Comparison of ENCODE assay signal across 19 cellular contexts in the genomic region with DNA sequence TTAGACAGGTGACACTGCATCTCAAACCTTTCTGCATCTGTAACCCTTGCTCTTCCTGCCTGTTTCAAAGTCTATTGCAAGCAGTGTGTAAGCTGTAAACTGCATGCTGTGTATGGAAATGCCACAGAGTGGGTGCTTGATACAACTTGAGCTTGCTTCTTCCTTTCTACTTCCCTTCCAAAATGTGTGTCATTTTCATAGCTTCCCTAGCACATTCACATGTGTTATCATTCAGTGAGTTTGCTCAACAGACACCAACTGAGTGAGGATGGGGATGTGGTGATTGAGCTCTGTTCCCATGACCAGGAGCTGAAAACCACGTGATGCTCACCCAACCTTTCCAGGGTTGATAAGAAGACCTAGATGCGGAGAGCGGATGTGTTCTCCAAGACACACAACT.
A peak's percentile ranks its signal among the peaks of the same experiment; 100 is the strongest.
DNase-seq lines count a peak whose midpoint lies in the region; ATAC-seq, FAIRE-seq and TF ChIP-seq lines count a peak whose summit lies in the region.
"Had no signal": no experiment of that assay in that cellular context is flagged by ENCODE, and none has a peak within 500 bp of the region (broad histone marks: within the 10 kb centered on the region; RNA-seq: fewer than 3 reads in every experiment).

No MANE protein-coding gene starts in this region.

- peak overlapping the region; percentile 83 for H3K18ac ChIP-seq in IMR-90 (ENCODE audit: low read depth, low read length)

- ATAC-seq in IMR-90 (ENCODE audit: low read depth) (no peak), K562 (no peak), mucosa of descending colon (no peak)
- ATAC-seq: PC-3 had no signal

- H2BK120ac ChIP-seq in IMR-90 (ENCODE audit: low read depth, low read length): peak overlapping the region; percentile 59

- H2AK5ac ChIP-seq in IMR-90 (ENCODE audit: low read depth, low read length): peak overlapping the region; percentile 93

- peak overlapping the region; percentile 58 for H2BK20ac ChIP-seq in IMR-90 (ENCODE audit: low read depth, low read length)

- H2AFZ ChIP-seq in IMR-90 (replicated peaks; ENCODE audit: low read length, poor library complexity) (no peak overlapping the region), K562 (ENCODE audit: low read depth, low read length) (no peak overlapping the region)

- DNase-seq in AG10803 (ENCODE audit: low read depth) (peak; percentile 60), IMR-90 (no peak), K562 (ENCODE audit: extremely low read depth in 1 of 4, low spot score in 3 of 4) (no peak), fibroblast of peridontal ligament (ENCODE audit: extremely low read depth) (peak; percentile 51), NCI-H2081 (lab: John Stamatoyannopoulos, UW) (no peak), mucosa of descending colon (no peak), DMS79 treated with DMSO at 0.1 percent for 48 hours (lab: John Stamatoyannopoulos, UW) (no peak)
- DNase-seq: CD4-positive, alpha-beta memory T cell; DMS53; KG1; NCI-H2107; NCI-H524; NCI-H82; PC-3; RPMI8226 had no signal

- H4K8ac ChIP-seq in IMR-90 (ENCODE audit: low read depth in 2 of 2, low read length in 2 of 2): peak overlapping the region in 1 of 2 experiments; percentile 20; a peak in 1 of 4 replicates

- H3K9me1 ChIP-seq in IMR-90 (ENCODE audit: insufficient read depth, low read length) (peaks cover 20% of the 10 kb centered on the region), K562 (ENCODE audit: control insufficient read depth, insufficient read depth, low read length) (no peaks in the 10 kb centered on the region)

- no peak overlapping the region for H3K56ac ChIP-seq in IMR-90 (ENCODE audit: extremely low read depth, insufficient read depth, low read length)

- H2AK9ac ChIP-seq in IMR-90 (replicated peaks; ENCODE audit: low read depth, low read length, poor library complexity): no peak overlapping the region

- CTCF ChIA-PET in IMR-90 (lab: Yijun Ruan, JAX) (interaction anchor here (0.6 to 1.0 kb wide), 4 partner anchors 16 to 224 kb away, joined by 3 read pairs; no protein-coding TSS in a partner anchor), K562 (lab: Yijun Ruan, JAX; ENCODE audit: low intra/inter-chr PET ratio) (no interaction called here)

- H3K79me1 ChIP-seq in IMR-90 (ENCODE audit: low read depth in 1 of 2, low read length in 2 of 2): no peaks in the 10 kb centered on the region

- WGBS in IMR-90 (ENCODE audit: extremely low coverage in 2 of 2, insufficient read length in 1 of 2), 2 experiments: no CpG with 5 or more reads among the region's 3 CpGs
- 0% methylated on average over 3 of the region's 3 CpGs for WGBS in K562 (ENCODE audit: insufficient coverage, low coverage, missing lambda C conversion rate)

- peak overlapping the region; percentile 3 for H2BK5ac ChIP-seq in IMR-90 (ENCODE audit: low read depth, low read length, poor library complexity, severe bottlenecking)

- peak overlapping the region; percentile 57 for H4K5ac ChIP-seq in IMR-90 (ENCODE audit: low read depth, low read length)

- no peaks in the 10 kb centered on the region for H4K20me1 ChIP-seq in IMR-90 (ENCODE audit: insufficient read depth, low read length)
- H4K20me1 ChIP-seq in K562 (replicated peaks; ENCODE audit: control insufficient read depth, insufficient read depth, low read length): no peaks in the 10 kb centered on the region

- H3K4me1 ChIP-seq in IMR-90 (ENCODE audit: control insufficient read depth, insufficient read depth, low read length): peaks cover 27% of the 10 kb centered on the region
- H3K4me1 ChIP-seq in K562 (replicated peaks in 1 of 2; ENCODE audit: control insufficient read depth in 2 of 2, insufficient read depth in 2 of 2, low read length in 2 of 2): no peaks in the 10 kb centered on the region
- H3K4me1 ChIP-seq in mucosa of descending colon (ENCODE audit: low read depth): peaks cover 2% of the 10 kb centered on the region

- TF ChIP-seq CTCF in AG10803 (conservative IDR thresholded peaks at IDR 0.05; ENCODE audit: low read length) (no peak), IMR-90 (conservative IDR thresholded peaks at IDR 0.05; ENCODE audit: low read depth, low read length) (no peak), K562 (IDR thresholded peaks at IDR 0.05 in 2 of 3, conservative IDR thresholded peaks at IDR 0.05 in 1 of 3; ENCODE audit: insufficient read depth in 2 of 3, low read depth in 1 of 3, low read length in 3 of 3) (no peak), mucosa of descending colon (IDR thresholded peaks at IDR 0.05) (no peak)

- H3K4ac ChIP-seq in IMR-90 (ENCODE audit: low read depth, low read length): peak overlapping the region; percentile 73

- no peak for TF ChIP-seq RAD21 in IMR-90 (IDR thresholded peaks at IDR 0.05; ENCODE audit: low read length)
- no peak for TF ChIP-seq RAD21 in K562 (CRISPR knock-in tag; conservative IDR thresholded peaks at IDR 0.05 in 1 of 2, IDR thresholded peaks at IDR 0.05 in 1 of 2)

- dilution Hi-C loops in IMR-90 (cut with HindIII; ENCODE audit: low sequenced_read_pairs, unreplicated experiment): no loop called here

- H3K4me2 ChIP-seq in IMR-90 (ENCODE audit: low read depth, low read length) (no peak overlapping the region), K562 (ENCODE audit: insufficient read depth, low read length) (no peak overlapping the region)

- BruUV-seq in IMR-90 (replicated peaks; lab: Mats Ljungman, UMichigan) (no TSS peak), K562 (replicated peaks; lab: Mats Ljungman, UMichigan) (no TSS peak)

- peak overlapping the region; percentile 71; the same call in 1 of the 2 replicates for H4K91ac ChIP-seq in IMR-90 (ENCODE audit: insufficient read depth, low read depth, low read length)

- H3K9me3 ChIP-seq in IMR-90 (ENCODE audit: control insufficient read depth, insufficient read depth, low read length): no peaks in the 10 kb centered on the region
- no peaks in the 10 kb centered on the region for H3K9me3 ChIP-seq in K562 (replicated peaks; ENCODE audit: control insufficient read depth, insufficient read depth, low read depth, low read length)
- no peaks in the 10 kb centered on the region for H3K9me3 ChIP-seq in mucosa of descending colon

- peak overlapping the region; percentile 72 for H3K14ac ChIP-seq in IMR-90 (replicated peaks; ENCODE audit: low read depth, low read length)

- H3K27ac ChIP-seq in IMR-90 (ENCODE audit: insufficient read depth, low read length) (peak overlapping the region; percentile 13; the same call in 1 of the 2 replicates), K562 (ENCODE audit: extremely low read depth, low read depth, low read length) (no peak overlapping the region)

- no peaks in the 10 kb centered on the region for H3K79me2 ChIP-seq in K562 (ENCODE audit: control insufficient read depth, insufficient read depth, low read length)

- no peaks in the 10 kb centered on the region for H3K36me3 ChIP-seq in IMR-90 (ENCODE audit: control insufficient read depth, insufficient read depth, low read length)
- no peaks in the 10 kb centered on the region for H3K36me3 ChIP-seq in K562 (ENCODE audit: control insufficient read depth, insufficient read depth, low read length)
- H3K36me3 ChIP-seq in mucosa of descending colon (ENCODE audit: low read depth): no peaks in the 10 kb centered on the region

- H3K23ac ChIP-seq in IMR-90 (ENCODE audit: low read depth, low read length): 0 out of 2 replicates have a peak overlapping the region, but pooled peaks have one; percentile 30

- H3K9ac ChIP-seq in IMR-90 (ENCODE audit: low read depth, low read length) (no peak overlapping the region), K562 (ENCODE audit: insufficient read depth in 1 of 2, low read depth in 2 of 2, low read length in 2 of 2) (no peak overlapping the region)

- no peak for FAIRE-seq in K562 (lab: Jason Lieb, UNC)
- FAIRE-seq: A204.1, GM12892, GM18507, H54 had no signal

- in situ Hi-C loops in IMR-90 (cut with MboI; ENCODE audit: low sequenced_read_pairs) (no loop called here), K562 (cut with MboI) (no loop called here)

- POLR2A ChIA-PET in IMR-90 (lab: Charles Lee; ENCODE audit: unreplicated experiment) (no interaction called here), K562 (lab: Yijun Ruan, JAX) (no interaction called here)

- TF ChIP-seq EP300 in K562 (IDR thresholded peaks at IDR 0.05; ENCODE audit: low read length): no peak

- peak overlapping the region; percentile 83 for H2BK15ac ChIP-seq in IMR-90 (ENCODE audit: low read depth, low read length)

- H3K4me3 ChIP-seq in AG10803 (ENCODE audit: low read length) (no peak overlapping the region), IMR-90 (ENCODE audit: insufficient read depth, low read depth, low read length) (no peak overlapping the region), K562 (no peak overlapping the region), mucosa of descending colon (no peak overlapping the region)

- TF ChIP-seq POLR2A in IMR-90 (IDR thresholded peaks at IDR 0.05; ENCODE audit: low read depth, low read length) (no peak), K562 (conservative IDR thresholded peaks at IDR 0.05) (no peak)

- H3K27me3 ChIP-seq in IMR-90 (ENCODE audit: control insufficient read depth, insufficient read depth, low read length): no peaks in the 10 kb centered on the region
- no peaks in the 10 kb centered on the region for H3K27me3 ChIP-seq in K562 (ENCODE audit: control insufficient read depth in 2 of 2, insufficient read depth in 2 of 2, low read length in 2 of 2)

- intact Hi-C loops in IMR-90 (cut with micrococcal nuclease): loop anchor here (2.0 to 5.0 kb wide), 2 partner anchors 111 to 177 kb away; a partner anchor contains a TSS
- intact Hi-C loops in K562 (cut with micrococcal nuclease): no loop called here
- intact Hi-C loops in mucosa of descending colon (cut with DNase I, micrococcal nuclease): no loop called here

TF ChIP-seq in IMR-90, 13 proteins besides CTCF, POLR2A, EP300 and RAD21 (continues in another document):
- TF ChIP-seq MAZ (IDR thresholded peaks at IDR 0.05; ENCODE audit: borderline replicate concordance, low read depth, low read length): no peak
- no peak for TF ChIP-seq MAFK (IDR thresholded peaks at IDR 0.05; ENCODE audit: low read depth, low read length)

TF ChIP-seq in K562, 482 proteins besides CTCF, POLR2A, EP300 and RAD21 (continues in another document):
- no peak for TF ChIP-seq SIX5 (IDR thresholded peaks at IDR 0.05; ENCODE audit: borderline replicate concordance in 1 of 2, insufficient read depth in 1 of 2, low read depth in 1 of 2, low read length in 2 of 2)
- no peak for TF ChIP-seq ZNF347 (CRISPR knock-in tag; IDR thresholded peaks at IDR 0.05; ENCODE audit: low read depth)
- TF ChIP-seq CEBPG (CRISPR knock-in tag; IDR thresholded peaks at IDR 0.05): no peak
- no peak for TF ChIP-seq CEBPG (tag; conservative IDR thresholded peaks at IDR 0.05 in 1 of 2, IDR thresholded peaks at IDR 0.05 in 1 of 2)
- no peak for TF ChIP-seq MYBL2 (IDR thresholded peaks at IDR 0.05; ENCODE audit: low read depth)
- no peak for TF ChIP-seq MYBL2 (CRISPR knock-in tag; IDR thresholded peaks at IDR 0.05; ENCODE audit: borderline replicate concordance)
- TF ChIP-seq MAFK (IDR thresholded peaks at IDR 0.05; ENCODE audit: low read length): no peak

Comparison
In these comparisons a context has a peak if more than half of its experiments do, and no peak if none do; other contexts are left out.
1. DNase-seq: peak in AG10803 (single experiment) and fibroblast of peridontal ligament (single experiment); none in IMR-90 (single experiment), K562 (0 of 4), NCI-H2081 (0 of 2), mucosa of descending colon (0 of 3) and DMS79 treated with DMSO at 0.1 percent for 48 hours (single experiment).